In the genomic region with DNA sequence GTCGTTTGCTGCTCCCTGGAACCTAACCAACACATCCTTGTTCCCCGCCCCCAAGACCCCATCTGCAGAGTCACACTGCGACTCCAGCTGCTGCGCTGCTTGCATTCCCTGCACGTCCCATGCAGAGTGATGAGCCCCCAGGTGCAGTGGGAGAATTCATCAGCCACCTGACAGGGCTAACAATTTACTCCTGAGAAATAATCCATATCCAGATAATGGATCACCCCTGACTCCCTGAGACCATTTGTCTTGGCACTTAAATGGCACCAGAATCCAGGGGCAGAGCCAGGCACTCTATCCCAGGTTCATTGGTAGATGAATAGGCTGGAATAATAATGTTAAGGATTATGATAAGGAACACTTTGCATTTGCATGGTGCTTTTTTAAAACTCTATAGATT, we compare ENCODE assay signal across 40 cellular contexts. TPM values are rescaled to one million over a fixed set of nuclear protein-coding genes. Genes with fewer than 3 reads are reported as not detected.
"Had no signal": no experiment of that assay in that cellular context is flagged by ENCODE, and none has a peak within 500 bp of the region (broad histone marks: within the 10 kb centered on the region; RNA-seq: fewer than 3 reads in every experiment).

No MANE protein-coding gene starts in this region.

- H3K4me1 ChIP-seq: adrenal gland, esophagus squamous epithelium, gastroesophageal sphincter had no signal

- H3K27me3 ChIP-seq: esophagus squamous epithelium, gastroesophageal sphincter had no signal

- H3K36me3 ChIP-seq: adrenal gland, esophagus squamous epithelium, gastroesophageal sphincter, WERI-Rb-1 had no signal

- H3K4me1 Mint-ChIP-seq: activated B cell treated with CpG ODN at 0.5 μM for 24 hours; activated CD8-positive, alpha-beta memory T cell treated with anti-CD3 and anti-CD28 coated beads, Interleukin-2, amount 10 ng/mL, durations not matched to agents 7 days and 5 days; activated naive CD4-positive, alpha-beta T cell treated with anti-CD3 and anti-CD28 coated beads, Interleukin-2, amount 50 U/mL, for 24 hours; activated naive CD8-positive, alpha-beta T cell treated with anti-CD3 and anti-CD28 coated beads for 36 hours; activated naive CD8-positive, alpha-beta T cell treated with anti-CD3 and anti-CD28 coated beads, Interleukin-2, amount 50 U/mL, for 24 hours; central memory CD8-positive, alpha-beta T cell; T-helper 17 cell had no signal

- H3K27ac ChIP-seq: adrenal gland, coronary artery, dorsolateral prefrontal cortex, esophagus squamous epithelium, gastroesophageal sphincter, WERI-Rb-1 had no signal

- H3K36me3 Mint-ChIP-seq: activated CD8-positive, alpha-beta memory T cell treated with anti-CD3 and anti-CD28 coated beads, Interleukin-2, amount 10 ng/mL, durations not matched to agents 7 days and 5 days; activated naive CD4-positive, alpha-beta T cell treated with anti-CD3 and anti-CD28 coated beads, Interleukin-2, amount 50 U/mL, for 24 hours; activated naive CD8-positive, alpha-beta T cell treated with anti-CD3 and anti-CD28 coated beads for 36 hours; brain had no signal

- H3K27me3 Mint-ChIP-seq: activated CD8-positive, alpha-beta memory T cell treated with anti-CD3 and anti-CD28 coated beads, Interleukin-2, amount 10 ng/mL, durations not matched to agents 7 days and 5 days had no signal

- FAIRE-seq: bronchial epithelial cell had no signal

- H3K4me3 ChIP-seq: adrenal gland, coronary artery, dorsolateral prefrontal cortex, esophagus squamous epithelium, gastroesophageal sphincter had no signal

- DNase-seq: activated B cell treated with CpG ODN at 0.5 μM for 24 hours; activated CD4-positive, alpha-beta T cell treated with anti-CD3 and anti-CD28 coated beads for 48 hours; activated CD4-positive, alpha-beta T cell treated with anti-CD3 and anti-CD28 coated beads, Interleukin-2, amount 50 U/mL, for 1 hour; activated CD4-positive, alpha-beta T cell treated with anti-CD3 and anti-CD28 coated beads, Interleukin-2, amount 50 U/mL, for 48 hours; activated CD8-positive, alpha-beta memory T cell treated with anti-CD3 and anti-CD28 coated beads, Interleukin-2, amount 10 ng/mL, durations not matched to agents 7 days and 5 days; activated CD8-positive, alpha-beta memory T cell treated with anti-CD3 and anti-CD28 coated beads, Interleukin-2, amount 50 U/mL, for 4 hours; activated CD8-positive, alpha-beta T cell treated with anti-CD3 and anti-CD28 coated beads for 36 hours; activated effector memory CD4-positive, alpha-beta T cell treated with anti-CD3 and anti-CD28 coated beads, Interleukin-2, amount 50 U/mL, for 16 hours; activated naive CD4-positive, alpha-beta T cell treated with anti-CD3 and anti-CD28 coated beads for 36 hours; activated naive CD8-positive, alpha-beta T cell treated with anti-CD3 and anti-CD28 coated beads for 36 hours; activated naive CD8-positive, alpha-beta T cell treated with anti-CD3 and anti-CD28 coated beads, Interleukin-2, amount 50 U/mL, for 24 hours; activated T-cell treated with anti-CD3 and anti-CD28 coated beads, Interleukin-2, amount 50 U/mL, for 1 hour; activated T-cell treated with anti-CD3 and anti-CD28 coated beads, Interleukin-2, amount 50 U/mL, for 48 hours; adrenal gland; amygdala; aorta; dorsolateral prefrontal cortex; effector memory CD4-positive, alpha-beta T cell; erythroblast; esophagus squamous epithelium; foreskin melanocyte; head of caudate nucleus; T-helper 17 cell; T1000; WERI-Rb-1 had no signal

- ATAC-seq: activated CD4-positive, CD25-positive, alpha-beta regulatory T cell treated with anti-CD3 and anti-CD28 coated beads, Interleukin-2, amount 50 U/mL, for 24 hours; activated CD8-positive, alpha-beta memory T cell treated with anti-CD3 and anti-CD28 coated beads, Interleukin-2, amount 10 ng/mL, durations not matched to agents 7 days and 5 days; activated CD8-positive, alpha-beta T cell treated with anti-CD3 and anti-CD28 coated beads for 36 hours; activated naive CD8-positive, alpha-beta T cell treated with anti-CD3 and anti-CD28 coated beads, Interleukin-2, amount 50 U/mL, for 24 hours; gastroesophageal sphincter; T-helper 17 cell had no signal

- H3K27ac Mint-ChIP-seq: activated B cell treated with CpG ODN at 0.5 μM for 24 hours; activated CD8-positive, alpha-beta memory T cell treated with anti-CD3 and anti-CD28 coated beads, Interleukin-2, amount 10 ng/mL, durations not matched to agents 7 days and 5 days; activated CD8-positive, alpha-beta T cell treated with anti-CD3 and anti-CD28 coated beads for 36 hours; activated naive CD4-positive, alpha-beta T cell treated with anti-CD3 and anti-CD28 coated beads for 36 hours; activated naive CD8-positive, alpha-beta T cell treated with anti-CD3 and anti-CD28 coated beads for 36 hours; activated naive CD8-positive, alpha-beta T cell treated with anti-CD3 and anti-CD28 coated beads, Interleukin-2, amount 50 U/mL, for 24 hours; activated T-helper 1 cell treated with anti-CD3 and anti-CD28 coated beads, Interleukin-12 subunit alpha, Interleukin-12 subunit beta, Interleukin-2, Interleukin-4 antibody, amounts not matched to agents 30 ng/mL and 10 ng/mL and 1 ng/mL, durations not matched to agents 14 hours and 24 hours and 36 hours; activated T-helper 2 cell treated with anti-CD3 and anti-CD28 coated beads, Interferon-gamma antibody, Interleukin-2, Interleukin-4, amounts not matched to agents 10 μg/mL and 5 μg/mL and 100 μg/mL, durations not matched to agents 14 hours and 24 hours and 36 hours; dendritic cell treated with granulocyte-macrophage colony-stimulating factor and Interleukin-4, amounts not matched to agents 40 ng/mL and 50 ng/mL, for 4 days; T-helper 17 cell; T-helper 2 cell treated with Interferon-gamma antibody and Interleukin-4, amounts not matched to agents 5 μg/mL and 100 μg/mL, for 36 hours had no signal

- H3K4me3 Mint-ChIP-seq: activated B cell treated with CpG ODN at 0.5 μM for 24 hours; activated CD8-positive, alpha-beta memory T cell treated with anti-CD3 and anti-CD28 coated beads, Interleukin-2, amount 10 ng/mL, durations not matched to agents 7 days and 5 days; activated CD8-positive, alpha-beta T cell treated with anti-CD3 and anti-CD28 coated beads for 36 hours; activated naive CD4-positive, alpha-beta T cell treated with anti-CD3 and anti-CD28 coated beads for 36 hours; activated naive CD4-positive, alpha-beta T cell treated with anti-CD3 and anti-CD28 coated beads, Interleukin-2, amount 50 U/mL, for 24 hours; activated naive CD8-positive, alpha-beta T cell treated with anti-CD3 and anti-CD28 coated beads for 36 hours; activated naive CD8-positive, alpha-beta T cell treated with anti-CD3 and anti-CD28 coated beads, Interleukin-2, amount 50 U/mL, for 24 hours; activated T-helper 1 cell treated with anti-CD3 and anti-CD28 coated beads, Interleukin-12 subunit alpha, Interleukin-12 subunit beta, Interleukin-2, Interleukin-4 antibody, amounts not matched to agents 30 ng/mL and 10 ng/mL and 1 ng/mL, durations not matched to agents 14 hours and 24 hours and 36 hours; central memory CD8-positive, alpha-beta T cell; dendritic cell treated with granulocyte-macrophage colony-stimulating factor and Interleukin-4, amounts not matched to agents 40 ng/mL and 50 ng/mL, for 4 days; T-helper 17 cell; T-helper 2 cell treated with Interferon-gamma antibody and Interleukin-4, amounts not matched to agents 5 μg/mL and 100 μg/mL, for 36 hours had no signal

- H3K9me3 Mint-ChIP-seq: activated B cell treated with CpG ODN at 0.5 μM for 24 hours; activated CD8-positive, alpha-beta T cell treated with anti-CD3 and anti-CD28 coated beads for 36 hours; activated naive CD4-positive, alpha-beta T cell treated with anti-CD3 and anti-CD28 coated beads for 36 hours; activated naive CD4-positive, alpha-beta T cell treated with anti-CD3 and anti-CD28 coated beads, Interleukin-2, amount 50 U/mL, for 24 hours; activated naive CD8-positive, alpha-beta T cell treated with anti-CD3 and anti-CD28 coated beads for 36 hours; activated naive CD8-positive, alpha-beta T cell treated with anti-CD3 and anti-CD28 coated beads, Interleukin-2, amount 50 U/mL, for 24 hours; activated T-helper 1 cell treated with anti-CD3 and anti-CD28 coated beads, Interleukin-12 subunit alpha, Interleukin-12 subunit beta, Interleukin-2, Interleukin-4 antibody, amounts not matched to agents 30 ng/mL and 10 ng/mL and 1 ng/mL, durations not matched to agents 14 hours and 24 hours and 36 hours; activated T-helper 2 cell treated with anti-CD3 and anti-CD28 coated beads, Interferon-gamma antibody, Interleukin-2, Interleukin-4, amounts not matched to agents 10 μg/mL and 5 μg/mL and 100 μg/mL, durations not matched to agents 14 hours and 24 hours and 36 hours; brain; central memory CD8-positive, alpha-beta T cell; dendritic cell treated with granulocyte-macrophage colony-stimulating factor and Interleukin-4, amounts not matched to agents 40 ng/mL and 50 ng/mL, for 4 days; T-helper 2 cell treated with Interferon-gamma antibody and Interleukin-4, amounts not matched to agents 5 μg/mL and 100 μg/mL, for 36 hours had no signal

- H3K9me3 ChIP-seq: adrenal gland, esophagus squamous epithelium, gastroesophageal sphincter had no signal

RNA-seq across cellular contexts. Expression of gene ARHGAP36, which starts 12.4 kb away (rescaled TPM):
- total RNA-seq: activated B cell treated with CpG ODN at 0.5 μM for 24 hours; activated CD8-positive, alpha-beta memory T cell treated with anti-CD3 and anti-CD28 coated beads for 36 hours; activated CD8-positive, alpha-beta memory T cell treated with anti-CD3 and anti-CD28 coated beads, Interleukin-2, amount 10 ng/mL, durations not matched to agents 7 days and 5 days; activated CD8-positive, alpha-beta T cell treated with anti-CD3 and anti-CD28 coated beads for 36 hours; activated naive CD4-positive, alpha-beta T cell treated with anti-CD3 and anti-CD28 coated beads for 36 hours; activated naive CD8-positive, alpha-beta T cell treated with anti-CD3 and anti-CD28 coated beads for 36 hours; activated T-helper 1 cell treated with anti-CD3 and anti-CD28 coated beads, Interleukin-12 subunit alpha, Interleukin-12 subunit beta, Interleukin-2, Interleukin-4 antibody, amounts not matched to agents 30 ng/mL and 10 ng/mL and 1 ng/mL, durations not matched to agents 14 hours and 24 hours and 36 hours; activated T-helper 2 cell treated with anti-CD3 and anti-CD28 coated beads, Interferon-gamma antibody, Interleukin-2, Interleukin-4, amounts not matched to agents 10 μg/mL and 5 μg/mL and 100 μg/mL, durations not matched to agents 14 hours and 24 hours and 36 hours; aorta; bronchial epithelial cell; esophagus squamous epithelium; fibroblast of lung; fibroblast of villous mesenchyme; glomerular endothelial cell; T-helper 17 cell had no signal
